In the genomic region with DNA sequence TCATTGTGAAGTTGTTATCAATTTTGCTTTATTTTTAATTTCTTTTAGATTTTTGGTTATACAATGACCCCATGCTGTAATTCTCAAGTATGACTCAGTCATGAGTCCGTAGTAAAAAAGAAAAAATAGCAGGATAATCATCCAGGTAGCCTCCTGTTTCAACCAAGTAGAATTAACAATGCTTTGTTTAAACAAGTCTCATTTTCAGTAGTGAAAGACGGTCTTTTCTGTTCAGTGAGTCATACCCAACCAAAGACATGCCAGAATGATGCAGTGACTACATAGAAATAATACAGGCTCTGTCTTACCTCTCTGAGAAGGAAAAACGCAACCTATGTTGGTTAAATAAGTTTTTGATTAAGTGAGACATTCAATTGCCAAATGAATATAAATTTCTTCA, we compare ENCODE assay signal across 1 cellular context.
TF ChIP-seq lines count a peak whose summit lies in the region.

No MANE protein-coding gene starts in this region.

TF ChIP-seq in HepG2, 621 proteins besides CTCF, POLR2A, EP300 and RAD21 (continued from another document and continues in another):
- TF ChIP-seq ARID5B (CRISPR knock-in tag; IDR thresholded peaks at IDR 0.05) (peak; percentile 78), ZNF260 (CRISPR knock-in tag; IDR thresholded peaks at IDR 0.05; ENCODE audit: borderline replicate concordance, low read depth) (no peak), BCL6 (CRISPR knock-in tag; IDR thresholded peaks at IDR 0.05) (no peak), ZNF530 (CRISPR knock-in tag; IDR thresholded peaks at IDR 0.05; ENCODE audit: low read depth) (no peak), TFDP1 (CRISPR knock-in tag; IDR thresholded peaks at IDR 0.05; ENCODE audit: borderline replicate concordance) (no peak), NR2F6 (IDR thresholded peaks at IDR 0.05) (no peak), NR2F6 (CRISPR knock-in tag; IDR thresholded peaks at IDR 0.05) (peak; percentile 25; the same call in 1 of the 2 replicates), MED8 (CRISPR knock-in tag; IDR thresholded peaks at IDR 0.05; ENCODE audit: insufficient replicate concordance) (no peak), ZNF768 (CRISPR knock-in tag; IDR thresholded peaks at IDR 0.05) (no peak), FOXA3 (CRISPR knock-in tag; IDR thresholded peaks at IDR 0.05) (peak; percentile 56), KAT8 (CRISPR knock-in tag; IDR thresholded peaks at IDR 0.05) (0 out of 2 replicates have a peak, but pooled peaks have one; percentile 30), HOXA7 (CRISPR knock-in tag; IDR thresholded peaks at IDR 0.05) (no peak), ZNF317 (CRISPR knock-in tag; IDR thresholded peaks at IDR 0.05) (no peak), ZHX2 (IDR thresholded peaks at IDR 0.05; ENCODE audit: low read depth) (no peak), ZHX2 (CRISPR knock-in tag; IDR thresholded peaks at IDR 0.05; ENCODE audit: borderline replicate concordance) (no peak), NFKBIZ (CRISPR knock-in tag; IDR thresholded peaks at IDR 0.05) (no peak), TRIM22 (IDR thresholded peaks at IDR 0.05) (no peak), ZNF503 (CRISPR knock-in tag; IDR thresholded peaks at IDR 0.05) (no peak), CEBPG (CRISPR knock-in tag; IDR thresholded peaks at IDR 0.05) (peak; percentile 21; the same call in 1 of the 2 replicates), SOX5 (CRISPR knock-in tag; IDR thresholded peaks at IDR 0.05; ENCODE audit: borderline replicate concordance) (peak; percentile 59; the same call in 1 of the 2 replicates), TAF1 (CRISPR knock-in tag; IDR thresholded peaks at IDR 0.05) (no peak), ZNF784 (CRISPR knock-in tag; IDR thresholded peaks at IDR 0.05; ENCODE audit: borderline replicate concordance) (no peak), TAF15 (IDR thresholded peaks at IDR 0.05; ENCODE audit: low read depth, low read length, poor library complexity, severe bottlenecking) (no peak), ZBTB46 (CRISPR knock-in tag; IDR thresholded peaks at IDR 0.05; ENCODE audit: borderline replicate concordance) (no peak), ZNF567 (CRISPR knock-in tag; IDR thresholded peaks at IDR 0.05; ENCODE audit: borderline replicate concordance) (no peak), MIER2 (CRISPR knock-in tag; IDR thresholded peaks at IDR 0.05) (no peak)
- TF ChIP-seq, protein P1, sequence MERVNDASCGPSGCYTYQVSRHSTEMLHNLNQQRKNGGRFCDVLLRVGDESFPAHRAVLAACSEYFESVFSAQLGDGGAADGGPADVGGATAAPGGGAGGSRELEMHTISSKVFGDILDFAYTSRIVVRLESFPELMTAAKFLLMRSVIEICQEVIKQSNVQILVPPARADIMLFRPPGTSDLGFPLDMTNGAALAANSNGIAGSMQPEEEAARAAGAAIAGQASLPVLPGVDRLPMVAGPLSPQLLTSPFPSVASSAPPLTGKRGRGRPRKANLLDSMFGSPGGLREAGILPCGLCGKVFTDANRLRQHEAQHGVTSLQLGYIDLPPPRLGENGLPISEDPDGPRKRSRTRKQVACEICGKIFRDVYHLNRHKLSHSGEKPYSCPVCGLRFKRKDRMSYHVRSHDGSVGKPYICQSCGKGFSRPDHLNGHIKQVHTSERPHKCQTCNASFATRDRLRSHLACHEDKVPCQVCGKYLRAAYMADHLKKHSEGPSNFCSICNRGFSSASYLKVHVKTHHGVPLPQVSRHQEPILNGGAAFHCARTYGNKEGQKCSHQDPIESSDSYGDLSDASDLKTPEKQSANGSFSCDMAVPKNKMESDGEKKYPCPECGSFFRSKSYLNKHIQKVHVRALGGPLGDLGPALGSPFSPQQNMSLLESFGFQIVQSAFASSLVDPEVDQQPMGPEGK (CRISPR knock-in tag; IDR thresholded peaks at IDR 0.05), result no peak
- TF ChIP-seq, protein P2, sequence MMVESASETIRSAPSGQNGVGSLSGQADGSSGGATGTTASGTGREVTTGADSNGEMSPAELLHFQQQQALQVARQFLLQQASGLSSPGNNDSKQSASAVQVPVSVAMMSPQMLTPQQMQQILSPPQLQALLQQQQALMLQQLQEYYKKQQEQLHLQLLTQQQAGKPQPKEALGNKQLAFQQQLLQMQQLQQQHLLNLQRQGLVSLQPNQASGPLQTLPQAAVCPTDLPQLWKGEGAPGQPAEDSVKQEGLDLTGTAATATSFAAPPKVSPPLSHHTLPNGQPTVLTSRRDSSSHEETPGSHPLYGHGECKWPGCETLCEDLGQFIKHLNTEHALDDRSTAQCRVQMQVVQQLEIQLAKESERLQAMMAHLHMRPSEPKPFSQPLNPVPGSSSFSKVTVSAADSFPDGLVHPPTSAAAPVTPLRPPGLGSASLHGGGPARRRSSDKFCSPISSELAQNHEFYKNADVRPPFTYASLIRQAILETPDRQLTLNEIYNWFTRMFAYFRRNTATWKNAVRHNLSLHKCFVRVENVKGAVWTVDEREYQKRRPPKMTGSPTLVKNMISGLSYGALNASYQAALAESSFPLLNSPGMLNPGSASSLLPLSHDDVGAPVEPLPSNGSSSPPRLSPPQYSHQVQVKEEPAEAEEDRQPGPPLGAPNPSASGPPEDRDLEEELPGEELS (CRISPR knock-in tag; IDR thresholded peaks at IDR 0.05), result no peak
- TF ChIP-seq, protein P3, sequence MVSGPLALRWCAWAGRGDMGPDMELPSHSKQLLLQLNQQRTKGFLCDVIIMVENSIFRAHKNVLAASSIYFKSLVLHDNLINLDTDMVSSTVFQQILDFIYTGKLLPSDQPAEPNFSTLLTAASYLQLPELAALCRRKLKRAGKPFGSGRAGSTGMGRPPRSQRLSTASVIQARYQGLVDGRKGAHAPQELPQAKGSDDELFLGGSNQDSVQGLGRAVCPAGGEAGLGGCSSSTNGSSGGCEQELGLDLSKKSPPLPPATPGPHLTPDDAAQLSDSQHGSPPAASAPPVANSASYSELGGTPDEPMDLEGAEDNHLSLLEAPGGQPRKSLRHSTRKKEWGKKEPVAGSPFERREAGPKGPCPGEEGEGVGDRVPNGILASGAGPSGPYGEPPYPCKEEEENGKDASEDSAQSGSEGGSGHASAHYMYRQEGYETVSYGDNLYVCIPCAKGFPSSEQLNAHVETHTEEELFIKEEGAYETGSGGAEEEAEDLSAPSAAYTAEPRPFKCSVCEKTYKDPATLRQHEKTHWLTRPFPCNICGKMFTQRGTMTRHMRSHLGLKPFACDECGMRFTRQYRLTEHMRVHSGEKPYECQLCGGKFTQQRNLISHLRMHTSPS (CRISPR knock-in tag; IDR thresholded peaks at IDR 0.05; ENCODE audit: low read depth), result no peak
